1 cellular context compared by ENCODE assay signal in genomic region chr11:6606471-6607189, GRCh38.
A peak's percentile ranks its signal among the peaks of the same experiment; 100 is the strongest.
TF ChIP-seq lines count a peak whose summit lies in the region.

No MANE protein-coding gene starts in this region.

TF ChIP-seq in K562, 482 proteins besides CTCF, POLR2A, EP300 and RAD21 (continued from another document and continues in another):
- TF ChIP-seq CHCHD3 (CRISPR knock-in tag; IDR thresholded peaks at IDR 0.05): no peak
- TF ChIP-seq TCF7 (IDR thresholded peaks at IDR 0.05; ENCODE audit: borderline replicate concordance): no peak
- no peak for TF ChIP-seq FIP1L1 (IDR thresholded peaks at IDR 0.05; ENCODE audit: low read depth, low read length, poor library complexity, severe bottlenecking)
- TF ChIP-seq VEZF1 (CRISPR knock-in tag; IDR thresholded peaks at IDR 0.05): 0 out of 2 replicates have a peak, but pooled peaks have one; percentile 18
- TF ChIP-seq, protein P1, sequence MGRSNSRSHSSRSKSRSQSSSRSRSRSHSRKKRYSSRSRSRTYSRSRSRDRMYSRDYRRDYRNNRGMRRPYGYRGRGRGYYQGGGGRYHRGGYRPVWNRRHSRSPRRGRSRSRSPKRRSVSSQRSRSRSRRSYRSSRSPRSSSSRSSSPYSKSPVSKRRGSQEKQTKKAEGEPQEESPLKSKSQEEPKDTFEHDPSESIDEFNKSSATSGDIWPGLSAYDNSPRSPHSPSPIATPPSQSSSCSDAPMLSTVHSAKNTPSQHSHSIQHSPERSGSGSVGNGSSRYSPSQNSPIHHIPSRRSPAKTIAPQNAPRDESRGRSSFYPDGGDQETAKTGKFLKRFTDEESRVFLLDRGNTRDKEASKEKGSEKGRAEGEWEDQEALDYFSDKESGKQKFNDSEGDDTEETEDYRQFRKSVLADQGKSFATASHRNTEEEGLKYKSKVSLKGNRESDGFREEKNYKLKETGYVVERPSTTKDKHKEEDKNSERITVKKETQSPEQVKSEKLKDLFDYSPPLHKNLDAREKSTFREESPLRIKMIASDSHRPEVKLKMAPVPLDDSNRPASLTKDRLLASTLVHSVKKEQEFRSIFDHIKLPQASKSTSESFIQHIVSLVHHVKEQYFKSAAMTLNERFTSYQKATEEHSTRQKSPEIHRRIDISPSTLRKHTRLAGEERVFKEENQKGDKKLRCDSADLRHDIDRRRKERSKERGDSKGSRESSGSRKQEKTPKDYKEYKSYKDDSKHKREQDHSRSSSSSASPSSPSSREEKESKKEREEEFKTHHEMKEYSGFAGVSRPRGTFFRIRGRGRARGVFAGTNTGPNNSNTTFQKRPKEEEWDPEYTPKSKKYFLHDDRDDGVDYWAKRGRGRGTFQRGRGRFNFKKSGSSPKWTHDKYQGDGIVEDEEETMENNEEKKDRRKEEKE (IDR thresholded peaks at IDR 0.05; ENCODE audit: borderline replicate concordance in 1 of 2, control insufficient read depth in 1 of 2, low read depth in 2 of 2, low read length in 1 of 2): no peak
- TF ChIP-seq, protein P2, sequence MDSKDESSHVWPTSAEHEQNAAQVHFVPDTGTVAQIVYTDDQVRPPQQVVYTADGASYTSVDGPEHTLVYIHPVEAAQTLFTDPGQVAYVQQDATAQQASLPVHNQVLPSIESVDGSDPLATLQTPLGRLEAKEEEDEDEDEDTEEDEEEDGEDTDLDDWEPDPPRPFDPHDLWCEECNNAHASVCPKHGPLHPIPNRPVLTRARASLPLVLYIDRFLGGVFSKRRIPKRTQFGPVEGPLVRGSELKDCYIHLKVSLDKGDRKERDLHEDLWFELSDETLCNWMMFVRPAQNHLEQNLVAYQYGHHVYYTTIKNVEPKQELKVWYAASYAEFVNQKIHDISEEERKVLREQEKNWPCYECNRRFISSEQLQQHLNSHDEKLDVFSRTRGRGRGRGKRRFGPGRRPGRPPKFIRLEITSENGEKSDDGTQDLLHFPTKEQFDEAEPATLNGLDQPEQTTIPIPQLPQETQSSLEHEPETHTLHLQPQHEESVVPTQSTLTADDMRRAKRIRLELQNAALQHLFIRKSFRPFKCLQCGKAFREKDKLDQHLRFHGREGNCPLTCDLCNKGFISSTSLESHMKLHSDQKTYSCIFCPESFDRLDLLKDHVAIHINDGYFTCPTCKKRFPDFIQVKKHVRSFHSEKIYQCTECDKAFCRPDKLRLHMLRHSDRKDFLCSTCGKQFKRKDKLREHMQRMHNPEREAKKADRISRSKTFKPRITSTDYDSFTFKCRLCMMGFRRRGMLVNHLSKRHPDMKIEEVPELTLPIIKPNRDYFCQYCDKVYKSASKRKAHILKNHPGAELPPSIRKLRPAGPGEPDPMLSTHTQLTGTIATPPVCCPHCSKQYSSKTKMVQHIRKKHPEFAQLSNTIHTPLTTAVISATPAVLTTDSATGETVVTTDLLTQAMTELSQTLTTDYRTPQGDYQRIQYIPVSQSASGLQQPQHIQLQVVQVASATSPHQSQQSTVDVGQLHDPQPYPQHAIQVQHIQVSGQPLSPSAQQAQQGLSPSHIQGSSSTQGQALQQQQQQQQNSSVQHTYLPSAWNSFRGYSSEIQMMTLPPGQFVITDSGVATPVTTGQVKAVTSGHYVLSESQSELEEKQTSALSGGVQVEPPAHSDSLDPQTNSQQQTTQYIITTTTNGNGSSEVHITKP (IDR thresholded peaks at IDR 0.05; ENCODE audit: partially characterized antibody): peak; percentile 81
- TF ChIP-seq PHF21A (IDR thresholded peaks at IDR 0.05; ENCODE audit: borderline replicate concordance, low read depth): no peak
- TF ChIP-seq PHF20 (IDR thresholded peaks at IDR 0.05; ENCODE audit: partially characterized antibody): no peak
- no peak for TF ChIP-seq CREB3L1 (IDR thresholded peaks at IDR 0.05; ENCODE audit: borderline replicate concordance, low read depth)
- TF ChIP-seq KDM5B (IDR thresholded peaks at IDR 0.05; ENCODE audit: insufficient replicate concordance, low read depth, low read length): no peak
- TF ChIP-seq, protein P3, sequence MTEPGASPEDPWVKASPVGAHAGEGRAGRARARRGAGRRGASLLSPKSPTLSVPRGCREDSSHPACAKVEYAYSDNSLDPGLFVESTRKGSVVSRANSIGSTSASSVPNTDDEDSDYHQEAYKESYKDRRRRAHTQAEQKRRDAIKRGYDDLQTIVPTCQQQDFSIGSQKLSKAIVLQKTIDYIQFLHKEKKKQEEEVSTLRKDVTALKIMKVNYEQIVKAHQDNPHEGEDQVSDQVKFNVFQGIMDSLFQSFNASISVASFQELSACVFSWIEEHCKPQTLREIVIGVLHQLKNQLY (CRISPR knock-in tag; conservative IDR thresholded peaks at IDR 0.05): no peak
- no peak for TF ChIP-seq PYGO2 (tag; IDR thresholded peaks at IDR 0.05)
- no peak for TF ChIP-seq HNRNPK (IDR thresholded peaks at IDR 0.05; ENCODE audit: low read depth, low read length, poor library complexity, severe bottlenecking)
- TF ChIP-seq TAF15 (IDR thresholded peaks at IDR 0.05; ENCODE audit: low read depth, low read length): no peak
- no peak for TF ChIP-seq RBM25 (IDR thresholded peaks at IDR 0.05; ENCODE audit: low read depth, low read length, severe bottlenecking)
- TF ChIP-seq HOXB6 (CRISPR knock-in tag; IDR thresholded peaks at IDR 0.05; ENCODE audit: borderline replicate concordance): no peak
- no peak for TF ChIP-seq KLF13 (tag; IDR thresholded peaks at IDR 0.05; ENCODE audit: borderline replicate concordance, low read depth)
- TF ChIP-seq, protein P4, sequence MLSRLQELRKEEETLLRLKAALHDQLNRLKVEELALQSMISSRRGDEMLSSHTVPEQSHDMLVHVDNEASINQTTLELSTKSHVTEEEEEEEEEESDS (CRISPR knock-in tag; IDR thresholded peaks at IDR 0.05): no peak
- TF ChIP-seq MCM5 (IDR thresholded peaks at IDR 0.05; ENCODE audit: low read depth): no peak
- TF ChIP-seq NFE2L1 (tag; IDR thresholded peaks at IDR 0.05; ENCODE audit: borderline replicate concordance, low read depth): no peak
- TF ChIP-seq PCBP2 (IDR thresholded peaks at IDR 0.05; ENCODE audit: low read depth, low read length, poor library complexity, severe bottlenecking): no peak
- no peak for TF ChIP-seq HIVEP1 (CRISPR knock-in tag; IDR thresholded peaks at IDR 0.05)
- TF ChIP-seq CREBBP (IDR thresholded peaks at IDR 0.05; ENCODE audit: low read depth, low read length): no peak
- TF ChIP-seq KHSRP (IDR thresholded peaks at IDR 0.05): no peak
- no peak for TF ChIP-seq TAF9B (IDR thresholded peaks at IDR 0.05; ENCODE audit: partially characterized antibody)
- TF ChIP-seq POLR2H (tag; IDR thresholded peaks at IDR 0.05; ENCODE audit: low read depth): peak; percentile 24; the same call in 1 of the 2 replicates
- no peak for TF ChIP-seq ZNF23 (CRISPR knock-in tag; IDR thresholded peaks at IDR 0.05)
- TF ChIP-seq ZNF785 (CRISPR knock-in tag; IDR thresholded peaks at IDR 0.05): no peak
- no peak for TF ChIP-seq ZNF318 (IDR thresholded peaks at IDR 0.05; ENCODE audit: borderline replicate concordance in 1 of 2, low read depth in 1 of 2)
- no peak for TF ChIP-seq COPS2 (conservative IDR thresholded peaks at IDR 0.05)
- TF ChIP-seq, protein P5, sequence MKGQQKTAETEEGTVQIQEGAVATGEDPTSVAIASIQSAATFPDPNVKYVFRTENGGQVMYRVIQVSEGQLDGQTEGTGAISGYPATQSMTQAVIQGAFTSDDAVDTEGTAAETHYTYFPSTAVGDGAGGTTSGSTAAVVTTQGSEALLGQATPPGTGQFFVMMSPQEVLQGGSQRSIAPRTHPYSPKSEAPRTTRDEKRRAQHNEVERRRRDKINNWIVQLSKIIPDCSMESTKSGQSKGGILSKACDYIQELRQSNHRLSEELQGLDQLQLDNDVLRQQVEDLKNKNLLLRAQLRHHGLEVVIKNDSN (CRISPR knock-in tag; IDR thresholded peaks at IDR 0.05): no peak
- no peak for TF ChIP-seq ZNF780A (CRISPR knock-in tag; IDR thresholded peaks at IDR 0.05)
